Comparison of ENCODE assay signal across 8 cellular contexts in genomic region chr14:35808658-35809563, GRCh38. TPM values are rescaled to one million over a fixed set of nuclear protein-coding genes. Genes with fewer than 3 reads are reported as not detected.
A peak's percentile ranks its signal among the peaks of the same experiment; 100 is the strongest.
DNase-seq lines count a peak whose midpoint lies in the region; ATAC-seq and TF ChIP-seq lines count a peak whose summit lies in the region.
"Not testable (repeated sequence)": the region's sequence is repeated elsewhere in the genome, so short reads cannot be mapped to it uniquely, and the experiment has no call there.

Gene RALGAPA1 (minus strand): TSS chr14:35809295. CDS start chr14:35808835, 460 bp downstream.

- not testable (repeated sequence) for H3K27me3 ChIP-seq in gastroesophageal sphincter
- peaks cover 14% of the 10 kb centered on the region for H3K27me3 ChIP-seq in neutrophil

- H3K4me3 ChIP-seq in GM08714 (ENCODE audit: low read length) (peak within 1 kb of the TSS; percentile 68), gastroesophageal sphincter (peak within 1 kb of the TSS; percentile 79 to 94), neutrophil (ENCODE audit: low read depth in 1 of 2, low read length in 1 of 2) (peak within 1 kb of the TSS; percentile 62 to 65)

- TF ChIP-seq CTCF in HFFc6 (IDR thresholded peaks at IDR 0.05) (peak; percentile 62), gastroesophageal sphincter (IDR thresholded peaks at IDR 0.05) (peak in 3 of 4 experiments; percentile 10 to 70 (median 65)), neutrophil (IDR thresholded peaks at IDR 0.05) (peak; percentile 47)

- TF ChIP-seq POLR2A in gastroesophageal sphincter (IDR thresholded peaks at IDR 0.05): peak; percentile 84 to 91

- not testable (repeated sequence) for H3K9me3 ChIP-seq in gastroesophageal sphincter, neutrophil

- TF ChIP-seq EP300 in gastroesophageal sphincter (IDR thresholded peaks at IDR 0.05): not testable (repeated sequence)

- H3K27ac Mint-ChIP-seq in HFFc6: peak within 1 kb of the TSS; percentile 80
- H3K27ac Mint-ChIP-seq in activated naive CD4-positive, alpha-beta T cell treated with anti-CD3 and anti-CD28 coated beads, Interleukin-2, amount 10 ng/mL, durations not matched to agents 7 days and 5 days: peak within 1 kb of the TSS; percentile 98

- H3K27ac ChIP-seq in gastroesophageal sphincter: peak within 1 kb of the TSS; percentile 83 to 96 (median 92)
- peak within 1 kb of the TSS; percentile 73 for H3K27ac ChIP-seq in neutrophil
- H3K27ac ChIP-seq in substantia nigra (ENCODE audit: low read depth, low read length, poor library complexity, severe bottlenecking): peak within 1 kb of the TSS; percentile 60

- H3K4me1 ChIP-seq in gastroesophageal sphincter: peaks cover 0 to 34% (median 0%) of the 10 kb centered on the region in 3 donors
- H3K4me1 ChIP-seq in neutrophil (ENCODE audit: control insufficient read depth in 1 of 2, insufficient read depth in 1 of 2, low read depth in 1 of 2, low read length in 1 of 2): not testable (repeated sequence)

- not testable (repeated sequence) for H3K36me3 Mint-ChIP-seq in HFFc6 (ENCODE audit: low read depth); activated naive CD4-positive, alpha-beta T cell treated with anti-CD3 and anti-CD28 coated beads, Interleukin-2, amount 10 ng/mL, durations not matched to agents 7 days and 5 days

- CTCF ChIA-PET in activated naive CD4-positive, alpha-beta T cell treated with anti-CD3 and anti-CD28 coated beads, Interleukin-2, amount 10 ng/mL, durations not matched to agents 7 days and 5 days (lab: Charles Lee): interaction anchor here (0.7 kb wide), 1 partner anchor 120 kb away, joined by 3 read pairs; no protein-coding TSS in a partner anchor

- H3K36me3 ChIP-seq in gastroesophageal sphincter, neutrophil: not testable (repeated sequence)

- not testable (repeated sequence) for H3K27me3 Mint-ChIP-seq in HFFc6 (ENCODE audit: insufficient read depth); activated naive CD4-positive, alpha-beta T cell treated with anti-CD3 and anti-CD28 coated beads, Interleukin-2, amount 10 ng/mL, durations not matched to agents 7 days and 5 days

- peak; percentile 97 for DNase-seq in HFFc6
- peak; percentile 95 for DNase-seq in NAMALWA (ENCODE audit: low spot score)
- peak; percentile 98 for DNase-seq in SK-N-DZ (ENCODE audit: low spot score)
- peak; percentile 94 for DNase-seq in activated naive CD4-positive, alpha-beta T cell treated with anti-CD3 and anti-CD28 coated beads, Interleukin-2, amount 10 ng/mL, durations not matched to agents 7 days and 5 days
- DNase-seq in substantia nigra (lab: John Stamatoyannopoulos, UW): peak; percentile 46 to 98 (median 79)

- peak; percentile 100 for ATAC-seq in gastroesophageal sphincter

- not testable (repeated sequence) for H3K9me3 Mint-ChIP-seq in HFFc6; activated naive CD4-positive, alpha-beta T cell treated with anti-CD3 and anti-CD28 coated beads, Interleukin-2, amount 10 ng/mL, durations not matched to agents 7 days and 5 days

- WGBS in gastroesophageal sphincter (ENCODE audit: low coverage in 1 of 2), 2 donors: 1 to 8% methylated on average over 2 to 8 of the region's 64 CpGs

- H3K4me1 Mint-ChIP-seq in HFFc6 (ENCODE audit: low read depth): peaks cover 23% of the 10 kb centered on the region
- H3K4me1 Mint-ChIP-seq in activated naive CD4-positive, alpha-beta T cell treated with anti-CD3 and anti-CD28 coated beads, Interleukin-2, amount 10 ng/mL, durations not matched to agents 7 days and 5 days: peaks cover 31% of the 10 kb centered on the region

- peak within 1 kb of the TSS; percentile 96 for H3K4me3 Mint-ChIP-seq in HFFc6
- H3K4me3 Mint-ChIP-seq in activated naive CD4-positive, alpha-beta T cell treated with anti-CD3 and anti-CD28 coated beads, Interleukin-2, amount 10 ng/mL, durations not matched to agents 7 days and 5 days: peak within 1 kb of the TSS; percentile 99

RNA-seq across cellular contexts. Expression of gene RALGAPA1, which starts in this region (rescaled TPM):
- 10 to 100 TPM; 12.1 to 16.1 (median 13.2) TPM for total RNA-seq in HFFc6 (2021; fragmentation: NEBNext Ultra II Directional; extraction: Animal tissue kit (Norgen Biotek cat#: 25700))
- polyA plus RNA-seq in SK-N-DZ (2014; cell fraction: cytosol; rRNA removed): 17.6 and 19.1 TPM in 2 replicates
- 22.7 and 25.0 TPM in 2 replicates for polyA plus RNA-seq in SK-N-DZ (2014; cell fraction: nucleus; rRNA removed)
- 10 to 100 TPM; 46.6 to 97.4 (median 69.4) TPM for total RNA-seq in gastroesophageal sphincter

Comparison
In these comparisons a context has a peak if more than half of its experiments do, and no peak if none do; other contexts are left out.
1. Peak in every context shown above with its lines: DNase-seq, ATAC-seq, H3K4me3 ChIP-seq and H3K27ac ChIP-seq.